ENCODE assay signal across 20 cellular contexts in genomic region chr6:42722497-42722896, GRCh38. TPM values are rescaled to one million over a fixed set of nuclear protein-coding genes. Genes with fewer than 3 reads are reported as not detected.
DNase-seq lines count a peak whose midpoint lies in the region; ATAC-seq, FAIRE-seq and TF ChIP-seq lines count a peak whose summit lies in the region.
"Had no signal": no experiment of that assay in that cellular context is flagged by ENCODE, and none has a peak within 500 bp of the region (broad histone marks: within the 10 kb centered on the region; RNA-seq: fewer than 3 reads in every experiment).

Gene PRPH2, minus strand, starts transcription at chr6:42722597. Its CDS starts 263 bp downstream, at chr6:42722334.

- peak; percentile 99 for DNase-seq in NCI-H82 (lab: John Stamatoyannopoulos, UW)
- peak; percentile 68 for DNase-seq in WERI-Rb-1
- no peak for DNase-seq in K562 (ENCODE audit: extremely low read depth in 1 of 4, low spot score in 3 of 4)
- no peak for DNase-seq in neuronal stem cell (ENCODE audit: low spot score)
- DNase-seq in SHP77 (lab: John Stamatoyannopoulos, UW): no peak
- no peak for DNase-seq in activated CD8-positive, alpha-beta memory T cell treated with anti-CD3 and anti-CD28 coated beads, Interleukin-2, amount 50 U/mL, for 4 hours
- DNase-seq in COLO829 (ENCODE audit: low spot score): no peak
- DNase-seq in naive thymus-derived CD4-positive, alpha-beta T cell: no peak
- DNase-seq: C1 segment of cervical spinal cord; Caco-2; CD4-positive, alpha-beta memory T cell; DMS153; DND-41; GOT3; HFFc6 had no signal

- peaks cover 9 to 19% (median 15%) of the 10 kb centered on the region in 7 donors for H3K4me1 Mint-ChIP-seq in naive thymus-derived CD4-positive, alpha-beta T cell

- intact Hi-C loops in K562 (cut with micrococcal nuclease): loop anchor here (10.0 kb wide), 1 partner anchor 458 kb away; no protein-coding TSS in a partner anchor
- intact Hi-C loops in naive thymus-derived CD4-positive, alpha-beta T cell (cut with micrococcal nuclease): no loop called here

- POLR2A ChIA-PET in K562 (lab: Yijun Ruan, JAX): interaction anchor here (0.7 kb wide), 1 partner anchor 68 kb away, joined by 3 read pairs; no protein-coding TSS in a partner anchor
- POLR2A ChIA-PET in naive thymus-derived CD4-positive, alpha-beta T cell (lab: Charles Lee): interaction anchor here (1.0 kb wide), 1 partner anchor 19 kb away, joined by 3 read pairs; no protein-coding TSS in a partner anchor

- peaks cover 0 to 1% (median 0%) of the 10 kb centered on the region in 11 donors for H3K9me3 Mint-ChIP-seq in naive thymus-derived CD4-positive, alpha-beta T cell
- H3K9me3 Mint-ChIP-seq: CD4-positive, alpha-beta memory T cell; HFFc6 had no signal

- CTCF ChIA-PET in K562 (lab: Yijun Ruan, JAX; ENCODE audit: low intra/inter-chr PET ratio): no interaction called here
- CTCF ChIA-PET in naive thymus-derived CD4-positive, alpha-beta T cell (lab: Charles Lee): no interaction called here

- H4K8ac ChIP-seq in neuronal stem cell (ENCODE audit: low read depth, low read length): no peak within 1 kb of the TSS

- H3K9ac ChIP-seq in K562 (ENCODE audit: insufficient read depth in 1 of 2, low read depth in 2 of 2, low read length in 2 of 2): peak within 1 kb of the TSS in 1 of 2 experiments; percentile 44; a peak in 1 of 4 replicates
- no peak within 1 kb of the TSS for H3K9ac ChIP-seq in neuronal stem cell (ENCODE audit: low read depth, low read length, poor library complexity)

- TF ChIP-seq RAD21 in K562 (CRISPR knock-in tag; conservative IDR thresholded peaks at IDR 0.05 in 1 of 2, IDR thresholded peaks at IDR 0.05 in 1 of 2): no peak

- H3K27ac ChIP-seq in WERI-Rb-1: peak within 1 kb of the TSS; percentile 14
- H3K27ac ChIP-seq in K562 (ENCODE audit: extremely low read depth, low read depth, low read length): no peak within 1 kb of the TSS
- no peak within 1 kb of the TSS for H3K27ac ChIP-seq in neuronal stem cell (replicated peaks; ENCODE audit: low read length)
- no peak within 1 kb of the TSS for H3K27ac ChIP-seq in naive thymus-derived CD4-positive, alpha-beta T cell (ENCODE audit: low read depth, low read length)

- no peak for TF ChIP-seq CTCF in WERI-Rb-1 (IDR thresholded peaks at IDR 0.05; ENCODE audit: low read depth, low read length)
- TF ChIP-seq CTCF in K562 (IDR thresholded peaks at IDR 0.05 in 2 of 3, conservative IDR thresholded peaks at IDR 0.05 in 1 of 3; ENCODE audit: insufficient read depth in 2 of 3, low read depth in 1 of 3, low read length in 3 of 3): no peak

- H3K23ac ChIP-seq in neuronal stem cell (ENCODE audit: low read depth, low read length, poor library complexity): no peak within 1 kb of the TSS

- peaks cover 6% of the 10 kb centered on the region for H3K9me1 ChIP-seq in K562 (ENCODE audit: control insufficient read depth, insufficient read depth, low read length)

- H4K91ac ChIP-seq in neuronal stem cell (ENCODE audit: low read depth, low read length, poor library complexity): no peak within 1 kb of the TSS

- H3K79me2 ChIP-seq in K562 (ENCODE audit: control insufficient read depth, insufficient read depth, low read length): no peaks in the 10 kb centered on the region

- 9% methylated on average over 6 of the region's 6 CpGs for WGBS in K562 (ENCODE audit: insufficient coverage, low coverage, missing lambda C conversion rate)
- no CpG with 5 or more reads among the region's 6 CpGs for WGBS in neuronal stem cell (ENCODE audit: extremely low coverage in 2 of 2, insufficient read length in 2 of 2, insufficient replicate concordance in 1 of 2), 2 donors

- no peak for FAIRE-seq in K562 (lab: Jason Lieb, UNC)
- FAIRE-seq: G401.6, GM12892, H54 had no signal

- no peak within 1 kb of the TSS for H2BK15ac ChIP-seq in neuronal stem cell (ENCODE audit: low read length)

- H3K27me3 ChIP-seq in WERI-Rb-1 (ENCODE audit: insufficient read depth, low read depth, severe bottlenecking): no peaks in the 10 kb centered on the region
- H3K27me3 ChIP-seq in K562 (ENCODE audit: control insufficient read depth in 2 of 2, insufficient read depth in 2 of 2, low read length in 2 of 2): peaks cover 20 to 33% of the 10 kb centered on the region in 2 experiments
- peaks cover 0 to 24% (median 0%) of the 10 kb centered on the region in 3 experiments for H3K27me3 ChIP-seq in neuronal stem cell (ENCODE audit: control insufficient read depth in 3 of 3, insufficient read depth in 3 of 3, low read depth in 1 of 3, low read length in 3 of 3)
- no peaks in the 10 kb centered on the region for H3K27me3 ChIP-seq in naive thymus-derived CD4-positive, alpha-beta T cell (ENCODE audit: control insufficient read depth in 2 of 2, insufficient read depth in 2 of 2, low read length in 2 of 2)

- H3K4me1 ChIP-seq in K562 (replicated peaks in 1 of 2; ENCODE audit: control insufficient read depth in 2 of 2, insufficient read depth in 2 of 2, low read length in 2 of 2) (peaks cover 6 to 7% of the 10 kb centered on the region in 2 experiments; a peak in 4 of 5 replicates), neuronal stem cell (ENCODE audit: control insufficient read depth in 2 of 2, insufficient read depth in 1 of 2, low read depth in 1 of 2, low read length in 2 of 2) (no peaks in the 10 kb centered on the region)
- H3K4me1 ChIP-seq in naive thymus-derived CD4-positive, alpha-beta T cell (ENCODE audit: control insufficient read depth in 2 of 2, insufficient read depth in 2 of 2, low read length in 2 of 2): peaks cover 6 to 14% of the 10 kb centered on the region in 2 donors

- TF ChIP-seq POLR2A in K562 (conservative IDR thresholded peaks at IDR 0.05): no peak

- H3K4ac ChIP-seq in neuronal stem cell (ENCODE audit: low read length): no peak within 1 kb of the TSS

- H2AFZ ChIP-seq in K562 (ENCODE audit: low read depth, low read length) (0 out of 2 replicates have a peak within 1 kb of the TSS, but pooled peaks have one; percentile 12), neuronal stem cell (ENCODE audit: low read length) (no peak within 1 kb of the TSS)

- H2BK5ac ChIP-seq in neuronal stem cell (ENCODE audit: low read length): no peak within 1 kb of the TSS

- H2AK5ac ChIP-seq in neuronal stem cell (ENCODE audit: low read depth, low read length): no peak within 1 kb of the TSS

- H3K4me2 ChIP-seq in K562 (ENCODE audit: insufficient read depth, low read length) (no peak within 1 kb of the TSS), neuronal stem cell (ENCODE audit: insufficient read depth, low read length, poor library complexity, severe bottlenecking) (no peak within 1 kb of the TSS)

- no peaks in the 10 kb centered on the region for H4K20me1 ChIP-seq in K562 (replicated peaks; ENCODE audit: control insufficient read depth, insufficient read depth, low read length)

- no peak for ATAC-seq in K562
- no peak for ATAC-seq in naive thymus-derived CD4-positive, alpha-beta T cell

- no peak for TF ChIP-seq EP300 in K562 (IDR thresholded peaks at IDR 0.05; ENCODE audit: low read length)

- H2BK120ac ChIP-seq in neuronal stem cell (ENCODE audit: low read depth, low read length): no peak within 1 kb of the TSS

- in situ Hi-C loops in K562 (cut with MboI): no loop called here

- H3K9me3 ChIP-seq in WERI-Rb-1 (ENCODE audit: severe bottlenecking) (no peaks in the 10 kb centered on the region), K562 (replicated peaks; ENCODE audit: control insufficient read depth, insufficient read depth, low read depth, low read length) (no peaks in the 10 kb centered on the region), neuronal stem cell (replicated peaks in 1 of 2; ENCODE audit: control insufficient read depth in 2 of 2, insufficient read depth in 1 of 2, low read depth in 1 of 2, low read length in 2 of 2) (no peaks in the 10 kb centered on the region)
- H3K9me3 ChIP-seq in naive thymus-derived CD4-positive, alpha-beta T cell (ENCODE audit: control insufficient read depth in 2 of 3, low read length in 3 of 3): no peaks in the 10 kb centered on the region
- H3K9me3 ChIP-seq: Caco-2, HAP-1 had no signal

- peaks cover 0 to 3% (median 0%) of the 10 kb centered on the region in 5 donors for H3K27me3 Mint-ChIP-seq in naive thymus-derived CD4-positive, alpha-beta T cell
- H3K27me3 Mint-ChIP-seq: CD4-positive, alpha-beta memory T cell had no signal

- H3K27ac Mint-ChIP-seq in naive thymus-derived CD4-positive, alpha-beta T cell: no peak within 1 kb of the TSS
- H3K27ac Mint-ChIP-seq: HFFc6 had no signal

- H3K79me1 ChIP-seq in neuronal stem cell (ENCODE audit: low read depth, low read length): no peaks in the 10 kb centered on the region

- H3K18ac ChIP-seq in neuronal stem cell (ENCODE audit: low read length): no peak within 1 kb of the TSS

- no peaks in the 10 kb centered on the region for H3K36me3 Mint-ChIP-seq in naive thymus-derived CD4-positive, alpha-beta T cell
- H3K36me3 Mint-ChIP-seq: CD4-positive, alpha-beta memory T cell had no signal

- H3K36me3 ChIP-seq in WERI-Rb-1 (peaks cover 15% of the 10 kb centered on the region), K562 (ENCODE audit: control insufficient read depth, insufficient read depth, low read length) (no peaks in the 10 kb centered on the region), neuronal stem cell (replicated peaks in 1 of 2; ENCODE audit: control insufficient read depth in 2 of 2, insufficient read depth in 2 of 2, low read length in 2 of 2) (no peaks in the 10 kb centered on the region)
- no peaks in the 10 kb centered on the region for H3K36me3 ChIP-seq in naive thymus-derived CD4-positive, alpha-beta T cell (ENCODE audit: control insufficient read depth in 2 of 3, insufficient read depth in 3 of 3, low read length in 3 of 3)
- H3K36me3 ChIP-seq: HAP-1 had no signal

- H3K14ac ChIP-seq in neuronal stem cell (ENCODE audit: low read length): peak within 1 kb of the TSS; percentile 79

- BruUV-seq in K562 (replicated peaks; lab: Mats Ljungman, UMichigan): no TSS peak

- H3K4me3 ChIP-seq in WERI-Rb-1 (ENCODE audit: low read depth, low read length) (no peak within 1 kb of the TSS), K562 (no peak within 1 kb of the TSS), neuronal stem cell (ENCODE audit: low read length in 2 of 2) (no peak within 1 kb of the TSS)
- no peak within 1 kb of the TSS for H3K4me3 ChIP-seq in naive thymus-derived CD4-positive, alpha-beta T cell (ENCODE audit: low read length)
- H3K4me3 ChIP-seq: HAP-1 had no signal

- no peak within 1 kb of the TSS for H2BK12ac ChIP-seq in neuronal stem cell (ENCODE audit: low read length)

- H3K4me3 Mint-ChIP-seq in naive thymus-derived CD4-positive, alpha-beta T cell: peak within 1 kb of the TSS in 1 of 10 donors; percentile 23
- H3K4me3 Mint-ChIP-seq: CD4-positive, alpha-beta memory T cell; HFFc6 had no signal

RNA-seq across cellular contexts. Expression of gene PRPH2, which starts in this region (rescaled TPM):
- total RNA-seq in K562 (2011; cell fraction: chromatin; rRNA removed; ENCODE audit: low replicate concordance): not detected in 2 replicates
- 0.33 TPM in 1 of 2 replicates, not detected in the other for total RNA-seq in K562 (2011; cell fraction: nucleolus; rRNA removed)
- not detected in 2 replicates for total RNA-seq in K562 (2011; cell fraction: nucleoplasm; rRNA removed)
- total RNA-seq in K562 (2014; rRNA removed): 0.04 TPM in 1 of 2 replicates, not detected in the other
- total RNA-seq in K562 (2014; rRNA removed; fragmentation: Illumina TruSeq; extraction: Trizol): not detected in 2 replicates
- 0.04 TPM in 1 of 2 replicates, not detected in the other for total RNA-seq in K562 (2015; rRNA removed; fragmentation: Illumina TruSeq; extraction: Trizol)
- total RNA-seq in K562 (2021): 0.09 TPM in 1 of 2 replicates, not detected in the other
- 0.03 and 0.04 TPM in 2 replicates for polyA plus RNA-seq in K562 (2011; rRNA removed)
- 0.03 and 0.04 TPM in 2 replicates for polyA plus RNA-seq in K562 (2011; cell fraction: cytosol; rRNA removed)
- not detected in 2 replicates for polyA plus RNA-seq in K562 (2011; cell fraction: nucleus; rRNA removed)
- polyA plus RNA-seq in K562 (2012): 0.08 and 0.11 TPM in 2 replicates
- 0.03 and 0.10 TPM in 2 replicates for polyA plus RNA-seq in K562 (2014; fragmentation: Illumina TruSeq; extraction: Trizol)
- under 1 TPM; 0.03 to 0.11 TPM for polyA plus RNA-seq in K562 (2014; fragmentation: Nextera tagmentation; extraction: Ambion mirVana)
- polyA plus RNA-seq in K562 (2014; rRNA removed): 0.26 TPM in 1 of 2 replicates, not detected in the other
- polyA minus RNA-seq in K562 (2011; rRNA and poly(A)+ RNA removed): 0.06 TPM in 1 of 2 replicates, not detected in the other
- polyA minus RNA-seq in K562 (2011; cell fraction: cytosol; rRNA and poly(A)+ RNA removed): not detected in 2 replicates
- 0.11 TPM in 1 of 2 replicates, not detected in the other for polyA minus RNA-seq in K562 (2011; cell fraction: nucleus; rRNA and poly(A)+ RNA removed)
- polyA plus RNA-seq in neuronal stem cell (2013, experiment 1 of 2): 0.10 TPM
- 0.11 TPM for polyA plus RNA-seq in neuronal stem cell (2013, experiment 2 of 2)
- not detected for total RNA-seq in naive thymus-derived CD4-positive, alpha-beta T cell
- under 1 TPM; 0.14 to 0.20 TPM for polyA plus RNA-seq in naive thymus-derived CD4-positive, alpha-beta T cell
- total RNA-seq: A172; Caco-2; CD4-positive, alpha-beta memory T cell had no signal

Comparison
In these comparisons a context has a peak if more than half of its experiments do, and no peak if none do; other contexts are left out.
1. DNase-seq: peak in NCI-H82 (single experiment) and WERI-Rb-1 (single experiment); none in K562 (0 of 4), neuronal stem cell (single experiment), SHP77 (0 of 2), activated CD8-positive, alpha-beta memory T cell treated with anti-CD3 and anti-CD28 coated beads, Interleukin-2, amount 50 U/mL, for 4 hours (single experiment), COLO829 (single experiment) and naive thymus-derived CD4-positive, alpha-beta T cell (0 of 9).